ENCODE assay signal across 22 cellular contexts in genomic region chr9:112047538-112048066, GRCh38.
DNase-seq lines count a peak whose midpoint lies in the region; ATAC-seq, FAIRE-seq and TF ChIP-seq lines count a peak whose summit lies in the region.
"Had no signal": no experiment of that assay in that cellular context is flagged by ENCODE, and none has a peak within 500 bp of the region (broad histone marks: within the 10 kb centered on the region; RNA-seq: fewer than 3 reads in every experiment).

No MANE protein-coding gene starts in this region.

- peaks cover 4% of the 10 kb centered on the region; the same call in 1 of the 2 replicates for H3K9me3 ChIP-seq in Panc1 (ENCODE audit: control insufficient read depth, insufficient read depth, low read depth, low read length)
- H3K9me3 ChIP-seq: psoas muscle had no signal

- H3K27me3 ChIP-seq in Panc1 (ENCODE audit: control insufficient read depth, insufficient read depth, low read length) (no peaks in the 10 kb centered on the region), bronchial epithelial cell (ENCODE audit: control insufficient read depth, insufficient read depth, low read length) (no peaks in the 10 kb centered on the region)

- peak; percentile 42 for ATAC-seq in activated CD8-positive, alpha-beta memory T cell treated with anti-CD3 and anti-CD28 coated beads, Interleukin-2, amount 10 ng/mL, durations not matched to agents 7 days and 5 days
- ATAC-seq in Panc1 = no peak
- no peak for ATAC-seq in stimulated activated memory B cell treated with anti-CD40 and anti-IgM and Interleukin-4, amounts not matched to agents 10 μg/mL and 1 μg/mL and 100 μg/mL, for 72 hours
- ATAC-seq: A549; effector memory CD8-positive, alpha-beta T cell; psoas muscle had no signal

- no peak overlapping the region for H3K4me3 ChIP-seq in Panc1 (ENCODE audit: low read depth in 2 of 2, low read length in 2 of 2)
- H3K4me3 ChIP-seq in bronchial epithelial cell (ENCODE audit: low read depth, low read length) = no peak overlapping the region
- H3K4me3 ChIP-seq: A549, psoas muscle had no signal

- no peak for DNase-seq in activated CD8-positive, alpha-beta memory T cell treated with anti-CD3 and anti-CD28 coated beads, Interleukin-2, amount 10 ng/mL, durations not matched to agents 7 days and 5 days
- DNase-seq in activated CD8-positive, alpha-beta memory T cell treated with anti-CD3 and anti-CD28 coated beads, Interleukin-2, amount 50 U/mL, for 4 hours = no peak
- no peak for DNase-seq in Panc1 (ENCODE audit: low read depth, low spot score)
- peak; percentile 52 for DNase-seq in bronchial epithelial cell (ENCODE audit: low read depth)
- DNase-seq in NCI-H1694 (lab: John Stamatoyannopoulos, UW) = no peak
- DNase-seq in stimulated activated CD4-positive, alpha-beta T cell treated with anti-CD3 and anti-CD28 coated beads, Interleukin-4, amount 100 ng/mL, for 1 hour = no peak
- no peak for DNase-seq in activated T-cell treated with anti-CD3 and anti-CD28 coated beads, Interleukin-2, amount 50 U/mL, for 48 hours
- DNase-seq: activated CD4-positive, alpha-beta T cell treated with anti-CD3 and anti-CD28 coated beads, Interleukin-2, amount 50 U/mL, for 48 hours; amygdala; DMS153; effector memory CD8-positive, alpha-beta T cell; kidney; mesendoderm; MM.1S; NCI-H1694 treated with DMSO at 0.1 percent for 48 hours; psoas muscle; T-cell had no signal

- H3K27ac Mint-ChIP-seq in activated CD8-positive, alpha-beta memory T cell treated with anti-CD3 and anti-CD28 coated beads, Interleukin-2, amount 10 ng/mL, durations not matched to agents 7 days and 5 days = no peak overlapping the region
- peak overlapping the region; percentile 72 for H3K27ac Mint-ChIP-seq in stimulated activated memory B cell treated with anti-CD40 and anti-IgM and Interleukin-4, amounts not matched to agents 10 μg/mL and 1 μg/mL and 100 μg/mL, for 72 hours

- in situ Hi-C loops in Panc1 (cut with HindIII; ENCODE audit: low pct_unique_long_range_greater_than_20kb, low sequenced_read_pairs) = no loop called here

- TF ChIP-seq CTCF in Panc1 (IDR thresholded peaks at IDR 0.05) = no peak
- TF ChIP-seq CTCF in bronchial epithelial cell (IDR thresholded peaks at IDR 0.05; ENCODE audit: insufficient read depth, low read length, severe bottlenecking) = no peak

- H3K27me3 Mint-ChIP-seq in activated CD8-positive, alpha-beta memory T cell treated with anti-CD3 and anti-CD28 coated beads, Interleukin-2, amount 10 ng/mL, durations not matched to agents 7 days and 5 days = peaks cover 4% of the 10 kb centered on the region
- H3K27me3 Mint-ChIP-seq in stimulated activated memory B cell treated with anti-CD40 and anti-IgM and Interleukin-4, amounts not matched to agents 10 μg/mL and 1 μg/mL and 100 μg/mL, for 72 hours = no peaks in the 10 kb centered on the region
- H3K27me3 Mint-ChIP-seq: effector memory CD8-positive, alpha-beta T cell had no signal

- H3K36me3 ChIP-seq in Panc1 (ENCODE audit: control insufficient read depth, insufficient read depth, low read length) (no peaks in the 10 kb centered on the region), bronchial epithelial cell (ENCODE audit: control insufficient read depth, insufficient read depth, low read length) (no peaks in the 10 kb centered on the region)

- CTCF ChIA-PET in activated CD8-positive, alpha-beta memory T cell treated with anti-CD3 and anti-CD28 coated beads, Interleukin-2, amount 10 ng/mL, durations not matched to agents 7 days and 5 days (lab: Charles Lee) = interaction anchor here (1.1 kb wide), 1 partner anchor 449 kb away, joined by 3 read pairs; no protein-coding TSS in a partner anchor
- CTCF ChIA-PET in Panc1 (lab: Charles Lee) = no interaction called here

- H3K36me3 Mint-ChIP-seq in activated CD8-positive, alpha-beta memory T cell treated with anti-CD3 and anti-CD28 coated beads, Interleukin-2, amount 10 ng/mL, durations not matched to agents 7 days and 5 days = peaks cover 43% of the 10 kb centered on the region
- H3K36me3 Mint-ChIP-seq in stimulated activated memory B cell treated with anti-CD40 and anti-IgM and Interleukin-4, amounts not matched to agents 10 μg/mL and 1 μg/mL and 100 μg/mL, for 72 hours = peaks cover 31% of the 10 kb centered on the region

- BruUV-seq in Panc1 (replicated peaks; lab: Mats Ljungman, UMichigan) = no TSS peak

- H3K4me3 Mint-ChIP-seq in activated CD8-positive, alpha-beta memory T cell treated with anti-CD3 and anti-CD28 coated beads, Interleukin-2, amount 10 ng/mL, durations not matched to agents 7 days and 5 days = no peak overlapping the region
- H3K4me3 Mint-ChIP-seq in stimulated activated memory B cell treated with anti-CD40 and anti-IgM and Interleukin-4, amounts not matched to agents 10 μg/mL and 1 μg/mL and 100 μg/mL, for 72 hours = no peak overlapping the region
- H3K4me3 Mint-ChIP-seq: CD14-positive monocyte; effector memory CD8-positive, alpha-beta T cell; nephron; T-cell had no signal

- H3K4me1 Mint-ChIP-seq in activated CD8-positive, alpha-beta memory T cell treated with anti-CD3 and anti-CD28 coated beads, Interleukin-2, amount 10 ng/mL, durations not matched to agents 7 days and 5 days = peaks cover 12% of the 10 kb centered on the region
- H3K4me1 Mint-ChIP-seq in stimulated activated memory B cell treated with anti-CD40 and anti-IgM and Interleukin-4, amounts not matched to agents 10 μg/mL and 1 μg/mL and 100 μg/mL, for 72 hours = peaks cover 30% of the 10 kb centered on the region

- H3K27ac ChIP-seq in Panc1 (ENCODE audit: low read length) = peak overlapping the region; percentile 86; the same call in 1 of the 2 replicates
- H3K27ac ChIP-seq: psoas muscle, RWPE1 had no signal

- peaks cover 18% of the 10 kb centered on the region for H3K4me1 ChIP-seq in Panc1 (ENCODE audit: control insufficient read depth, insufficient read depth, low read length)

- no peak for FAIRE-seq in bronchial epithelial cell (lab: Jason Lieb, UNC)
- FAIRE-seq: A549, kidney had no signal

- intact Hi-C loops in Panc1 (cut with micrococcal nuclease; ENCODE audit: unreplicated experiment) = no loop called here

- POLR2A ChIA-PET in Panc1 (lab: Charles Lee) = no interaction called here

- peaks cover 10% of the 10 kb centered on the region for H3K9me3 Mint-ChIP-seq in activated CD8-positive, alpha-beta memory T cell treated with anti-CD3 and anti-CD28 coated beads, Interleukin-2, amount 10 ng/mL, durations not matched to agents 7 days and 5 days (ENCODE audit: low read depth)
- H3K9me3 Mint-ChIP-seq in stimulated activated memory B cell treated with anti-CD40 and anti-IgM and Interleukin-4, amounts not matched to agents 10 μg/mL and 1 μg/mL and 100 μg/mL, for 72 hours = peaks cover 9% of the 10 kb centered on the region
- H3K9me3 Mint-ChIP-seq: nephron had no signal
